10 cellular contexts compared by ENCODE assay signal in genomic region chr10:124087672-124088634, GRCh38. TPM values are rescaled to one million over a fixed set of nuclear protein-coding genes. Genes with fewer than 3 reads are reported as not detected.
DNase-seq lines count a peak whose midpoint lies in the region; ATAC-seq and TF ChIP-seq lines count a peak whose summit lies in the region.
"Had no signal": no experiment of that assay in that cellular context is flagged by ENCODE, and none has a peak within 500 bp of the region (broad histone marks: within the 10 kb centered on the region; RNA-seq: fewer than 3 reads in every experiment).

No MANE protein-coding gene starts in this region.

- DNase-seq in NCI-H2171 treated with DMSO at 0.1 percent for 48 hours (lab: John Stamatoyannopoulos, UW), result peak; percentile 48
- DNase-seq in NCI-H2171 (lab: John Stamatoyannopoulos, UW), result no peak
- DNase-seq in RWPE1 (ENCODE audit: low spot score), result peak; percentile 45
- peak in 2 of 3 donors; percentile 38 to 60 for DNase-seq in right lobe of liver
- peak; percentile 52 to 59 for DNase-seq in thyroid gland
- DNase-seq in neural progenitor cell (ENCODE audit: low spot score), result no peak
- no peak for DNase-seq in activated gamma-delta T cell treated with Interleukin-2 at 50 U/mL for 16 hours
- DNase-seq: NCI-H446, T-cell had no signal

- TF ChIP-seq POLR2A in right lobe of liver (IDR thresholded peaks at IDR 0.05) (no peak), thyroid gland (IDR thresholded peaks at IDR 0.05) (no peak)

- no peak overlapping the region for H3K4me2 ChIP-seq in neural progenitor cell

- no peaks in the 10 kb centered on the region for H3F3A ChIP-seq in neural progenitor cell (ENCODE audit: low read depth)

- H3K36me3 ChIP-seq in right lobe of liver (no peaks in the 10 kb centered on the region), thyroid gland (no peaks in the 10 kb centered on the region), neural progenitor cell (no peaks in the 10 kb centered on the region)

- 50% methylated on average over 18 of the region's 27 CpGs for WGBS in right lobe of liver (ENCODE audit: insufficient coverage, low coverage, low lambda C conversion rate, missing lambda C conversion rate)
- 61 to 78% methylated on average over 9 to 26 of the region's 27 CpGs for WGBS in thyroid gland, 2 donors

- H3K9me3 ChIP-seq in right lobe of liver (no peaks in the 10 kb centered on the region), thyroid gland (no peaks in the 10 kb centered on the region), neural progenitor cell (ENCODE audit: low read depth) (no peaks in the 10 kb centered on the region)

- POLR2A ChIA-PET in RWPE1 (lab: Yijun Ruan, JAX; ENCODE audit: low non-redundant PET), result interaction anchor here (0.5 kb wide), 1 partner anchor 24 kb away, joined by 3 read pairs; no protein-coding TSS in a partner anchor

- H3K4me1 Mint-ChIP-seq in neural progenitor cell, result peaks cover 55% of the 10 kb centered on the region

- H3K36me3 Mint-ChIP-seq in neural progenitor cell, result peaks cover 13% of the 10 kb centered on the region
- H3K36me3 Mint-ChIP-seq: T-cell had no signal

- no peaks in the 10 kb centered on the region for H4K20me1 ChIP-seq in neural progenitor cell (ENCODE audit: low read depth)

- CTCF ChIA-PET in RWPE1 (lab: Yijun Ruan, JAX), result interaction anchor here (5.6 kb wide), 1 partner anchor 93 kb away, joined by 42 read pairs; no protein-coding TSS in a partner anchor

- TF ChIP-seq CTCF in RWPE1 (conservative IDR thresholded peaks at IDR 0.05; ENCODE audit: low read depth), result no peak
- TF ChIP-seq CTCF in right lobe of liver (IDR thresholded peaks at IDR 0.05), result no peak
- TF ChIP-seq CTCF in thyroid gland (IDR thresholded peaks at IDR 0.05), result no peak
- no peak for TF ChIP-seq CTCF in neural progenitor cell (IDR thresholded peaks at IDR 0.05)

- intact Hi-C loops in right lobe of liver (cut with DNase I) (no loop called here), thyroid gland (cut with DNase I) (no loop called here)

- no peaks in the 10 kb centered on the region for H3K79me2 ChIP-seq in neural progenitor cell (ENCODE audit: low read depth)

- H3K9me3 Mint-ChIP-seq in neural progenitor cell, result no peaks in the 10 kb centered on the region
- H3K9me3 Mint-ChIP-seq: T-cell had no signal

- H3K27me3 ChIP-seq in right lobe of liver (no peaks in the 10 kb centered on the region), thyroid gland (no peaks in the 10 kb centered on the region), neural progenitor cell (peaks cover 48% of the 10 kb centered on the region)

- H3K27ac Mint-ChIP-seq in neural progenitor cell, result no peak overlapping the region
- H3K27ac Mint-ChIP-seq: T-cell had no signal

- peaks cover 14% of the 10 kb centered on the region for H3K27me3 Mint-ChIP-seq in neural progenitor cell (ENCODE audit: insufficient read depth, low read depth)

- no peak overlapping the region for H3K4me3 ChIP-seq in right lobe of liver
- H3K4me3 ChIP-seq in thyroid gland (replicated peaks in 1 of 3), result no peak overlapping the region
- H3K4me3 ChIP-seq in neural progenitor cell, result no peak overlapping the region

- ATAC-seq in right lobe of liver (peak in 1 of 4 donors; percentile 36), GM21717 (IDR thresholded peaks at IDR 0.05; ENCODE audit: unreplicated experiment) (no peak)
- ATAC-seq: T-cell had no signal

- no peak overlapping the region for H3K9ac ChIP-seq in neural progenitor cell

- no peak overlapping the region for H2AFZ ChIP-seq in neural progenitor cell (replicated peaks)

- no peak overlapping the region for H3K4me3 Mint-ChIP-seq in neural progenitor cell
- H3K4me3 Mint-ChIP-seq: T-cell had no signal

- H3K27ac ChIP-seq in RWPE1 (peak overlapping the region; percentile 44), right lobe of liver (peak overlapping the region in 2 of 3 donors; percentile 18 to 26), thyroid gland (peak overlapping the region in 1 of 3 donors; percentile 32), neural progenitor cell (no peak overlapping the region)

- H3K4me1 ChIP-seq in right lobe of liver (peaks cover 0 to 7% (median 3%) of the 10 kb centered on the region in 4 donors), thyroid gland (peaks cover 30 to 61% of the 10 kb centered on the region in 2 donors), neural progenitor cell (peaks cover 11% of the 10 kb centered on the region)

RNA-seq across cellular contexts. Expression of gene CHST15, which starts 5.4 kb away (rescaled TPM):
- total RNA-seq in right lobe of liver (10 to 100 TPM in 5 of 6 experiments, 1 to 10 TPM in 1; 9.2 to 25.8 (median 11.8) TPM), thyroid gland (100 to 1,000 TPM in 1 of 4 donors, 10 to 100 TPM in 3; 43.2 to 104 (median 81.5) TPM), neural progenitor cell (ENCODE audit: low replicate concordance) (0.54 and 0.59 TPM in 2 replicates)

Comparison
In these comparisons a context has a peak if more than half of its experiments do, and no peak if none do; other contexts are left out.
1. DNase-seq: peak in NCI-H2171 treated with DMSO at 0.1 percent for 48 hours (single experiment), RWPE1 (single experiment), right lobe of liver (2 of 3) and thyroid gland (2 of 2); none in NCI-H2171 (single experiment), neural progenitor cell (single experiment) and activated gamma-delta T cell treated with Interleukin-2 at 50 U/mL for 16 hours (single experiment).